20 cellular contexts compared by ENCODE assay signal in genomic region chr2:207088276-207088675, GRCh38.
DNase-seq lines count a peak whose midpoint lies in the region; ATAC-seq and TF ChIP-seq lines count a peak whose summit lies in the region.
"Had no signal": no experiment of that assay in that cellular context is flagged by ENCODE, and none has a peak within 500 bp of the region (broad histone marks: within the 10 kb centered on the region; RNA-seq: fewer than 3 reads in every experiment).

No MANE protein-coding gene starts in this region.

- H4K20me1 ChIP-seq in BLaER1 treated with 17β-estradiol and CSF1 and Interleukin-3, amounts not matched to agents 10 nM and 100 nM, result no peaks in the 10 kb centered on the region

- peaks cover 0 to 5% (median 4%) of the 10 kb centered on the region in 7 donors for H3K9me3 Mint-ChIP-seq in naive B cell
- H3K9me3 Mint-ChIP-seq: endodermal cell; H9; stimulated activated effector memory CD8-positive, alpha-beta T cell treated with anti-CD3 and anti-CD28 coated beads, Interleukin-12 subunit alpha, Interleukin-12 subunit beta, amount 100 ng/mL, for 72 hours had no signal

- peak overlapping the region in 4 of 8 donors; percentile 1 to 52 (median 22) for H3K4me3 Mint-ChIP-seq in naive B cell
- H3K4me3 Mint-ChIP-seq: endodermal cell; H9; stimulated activated effector memory CD8-positive, alpha-beta T cell treated with anti-CD3 and anti-CD28 coated beads, Interleukin-12 subunit alpha, Interleukin-12 subunit beta, amount 100 ng/mL, for 72 hours; type B pancreatic cell had no signal

- no peak overlapping the region for H3K27ac ChIP-seq in BLaER1 treated with 17β-estradiol and CSF1 and Interleukin-3, amounts not matched to agents 10 nM and 100 nM
- H3K27ac ChIP-seq in RWPE1, result peak overlapping the region; percentile 38; the same call in 1 of the 2 replicates

- TF ChIP-seq CTCF in RWPE1 (conservative IDR thresholded peaks at IDR 0.05; ENCODE audit: low read depth), result no peak

- peaks cover 25 to 31% of the 10 kb centered on the region in 2 donors for H3K36me3 Mint-ChIP-seq in naive B cell

- H3K27ac Mint-ChIP-seq in naive B cell, result peak overlapping the region in 4 of 6 donors; percentile 34 to 65 (median 48)
- H3K27ac Mint-ChIP-seq: stimulated activated effector memory CD8-positive, alpha-beta T cell treated with anti-CD3 and anti-CD28 coated beads, Interleukin-12 subunit alpha, Interleukin-12 subunit beta, amount 100 ng/mL, for 72 hours; type B pancreatic cell had no signal

- no peaks in the 10 kb centered on the region for H3K27me3 ChIP-seq in BLaER1 treated with 17β-estradiol and CSF1 and Interleukin-3, amounts not matched to agents 10 nM and 100 nM

- H3K4me1 Mint-ChIP-seq in naive B cell, result peaks cover 35 to 40% (median 36%) of the 10 kb centered on the region in 3 donors
- H3K4me1 Mint-ChIP-seq: stimulated activated effector memory CD8-positive, alpha-beta T cell treated with anti-CD3 and anti-CD28 coated beads, Interleukin-12 subunit alpha, Interleukin-12 subunit beta, amount 100 ng/mL, for 72 hours had no signal

- H3K9me3 ChIP-seq in BLaER1 treated with 17β-estradiol and CSF1 and Interleukin-3, amounts not matched to agents 10 nM and 100 nM (replicated peaks in 1 of 11), result peaks cover 0 to 11% (median 7%) of the 10 kb centered on the region in 11 experiments; a peak in 15 of 22 replicates
- H3K9me3 ChIP-seq: Caco-2, mucosa of descending colon had no signal

- CTCF ChIA-PET in RWPE1 (lab: Yijun Ruan, JAX), result no interaction called here

- peak overlapping the region; percentile 46 to 81 (median 62) for H3K4me2 ChIP-seq in BLaER1 treated with 17β-estradiol and CSF1 and Interleukin-3, amounts not matched to agents 10 nM and 100 nM

- H3K36me3 ChIP-seq in BLaER1 treated with 17β-estradiol and CSF1 and Interleukin-3, amounts not matched to agents 10 nM and 100 nM, result no peaks in the 10 kb centered on the region

- POLR2A ChIA-PET in RWPE1 (lab: Yijun Ruan, JAX; ENCODE audit: low non-redundant PET), result no interaction called here

- peak; percentile 94 for DNase-seq in DMS53 treated with DMSO at 0.1 percent for 48 hours (lab: John Stamatoyannopoulos, UW; ENCODE audit: unreplicated experiment)
- no peak for DNase-seq in RWPE1 (ENCODE audit: low spot score)
- DNase-seq in naive B cell, result no peak
- DNase-seq in stimulated activated CD4-positive, alpha-beta T cell treated with anti-CD3 and anti-CD28 coated beads, Interleukin-2, amount 100 ng/mL, for 48 hours, result no peak
- DNase-seq in UCSD-AML1 (lab: John Stamatoyannopoulos, UW; ENCODE audit: unreplicated experiment), result no peak
- no peak for DNase-seq in anterior cingulate cortex (lab: John Stamatoyannopoulos, UW)
- DNase-seq: activated CD4-positive, alpha-beta T cell treated with anti-CD3 and anti-CD28 coated beads, Interleukin-2, amount 50 U/mL, for 1 hour; activated CD8-positive, alpha-beta memory T cell treated with anti-CD3 and anti-CD28 coated beads, Interleukin-2, amount 50 U/mL, for 4 hours; activated effector memory CD4-positive, alpha-beta T cell treated with anti-CD3 and anti-CD28 coated beads, Interleukin-2, amount 50 U/mL, for 16 hours; Caco-2; endodermal cell; GDM1; H9; mucosa of descending colon; occipital lobe; retina had no signal

- H3K4me3 ChIP-seq in BLaER1 treated with 17β-estradiol and CSF1 and Interleukin-3, amounts not matched to agents 10 nM and 100 nM, result no peak overlapping the region
- H3K4me3 ChIP-seq: mucosa of descending colon had no signal

- ATAC-seq in naive B cell (ENCODE audit: low read depth in 2 of 2), result peak; percentile 76 to 80
- ATAC-seq: mucosa of descending colon; Right ventricle myocardium inferior; stimulated activated effector memory CD8-positive, alpha-beta T cell treated with anti-CD3 and anti-CD28 coated beads, Interleukin-12 subunit alpha, Interleukin-12 subunit beta, amount 100 ng/mL, for 72 hours had no signal

- peaks cover 21 to 35% (median 32%) of the 10 kb centered on the region in 10 experiments for H3K4me1 ChIP-seq in BLaER1 treated with 17β-estradiol and CSF1 and Interleukin-3, amounts not matched to agents 10 nM and 100 nM
- H3K4me1 ChIP-seq: Caco-2 had no signal

- no peak overlapping the region for H3K9ac ChIP-seq in BLaER1 treated with 17β-estradiol and CSF1 and Interleukin-3, amounts not matched to agents 10 nM and 100 nM

- H3K27me3 Mint-ChIP-seq in naive B cell, result no peaks in the 10 kb centered on the region
- H3K27me3 Mint-ChIP-seq: type B pancreatic cell had no signal
